ENCODE assay signal across 27 cellular contexts in genomic region chr12:43109626-43110345, GRCh38.
"Had no signal": no experiment of that assay in that cellular context is flagged by ENCODE, and none has a peak within 500 bp of the region (broad histone marks: within the 10 kb centered on the region; RNA-seq: fewer than 3 reads in every experiment).

No MANE protein-coding gene starts in this region.

- H3K4me3 Mint-ChIP-seq: activated CD8-positive, alpha-beta T cell treated with anti-CD3 and anti-CD28 coated beads, Interleukin-2, amount 10 ng/mL, durations not matched to agents 7 days and 5 days; activated naive CD8-positive, alpha-beta T cell treated with anti-CD3 and anti-CD28 coated beads, Interleukin-2, amount 50 U/mL, for 24 hours; activated T-helper 1 cell treated with anti-CD3 and anti-CD28 coated beads, Interleukin-12 subunit alpha, Interleukin-12 subunit beta, Interleukin-2, Interleukin-4 antibody, amounts not matched to agents 30 ng/mL and 10 ng/mL and 1 ng/mL, durations not matched to agents 14 hours and 24 hours and 36 hours; memory B cell; nephron; stimulated activated memory B cell treated with anti-CD40 and anti-IgM and Interleukin-4, amounts not matched to agents 10 μg/mL and 1 μg/mL and 100 μg/mL, for 72 hours had no signal

- H3K27ac ChIP-seq: body of pancreas, esophagus squamous epithelium, foreskin keratinocyte, neutrophil, ovary, prostate gland, skin epidermis, stomach, suprapubic skin, tibial nerve had no signal

- H3K36me3 ChIP-seq: esophagus squamous epithelium, neutrophil, ovary, prostate gland, stomach, suprapubic skin, tibial nerve had no signal

- H3K4me1 Mint-ChIP-seq: activated naive CD8-positive, alpha-beta T cell treated with anti-CD3 and anti-CD28 coated beads, Interleukin-2, amount 50 U/mL, for 24 hours had no signal

- H3K27me3 Mint-ChIP-seq: activated naive CD8-positive, alpha-beta T cell treated with anti-CD3 and anti-CD28 coated beads, Interleukin-2, amount 50 U/mL, for 24 hours had no signal

- H3K27ac Mint-ChIP-seq: activated CD8-positive, alpha-beta T cell treated with anti-CD3 and anti-CD28 coated beads, Interleukin-2, amount 10 ng/mL, durations not matched to agents 7 days and 5 days; activated naive CD8-positive, alpha-beta T cell treated with anti-CD3 and anti-CD28 coated beads, Interleukin-2, amount 50 U/mL, for 24 hours; activated T-helper 1 cell treated with anti-CD3 and anti-CD28 coated beads, Interleukin-12 subunit alpha, Interleukin-12 subunit beta, Interleukin-2, Interleukin-4 antibody, amounts not matched to agents 30 ng/mL and 10 ng/mL and 1 ng/mL, durations not matched to agents 14 hours and 24 hours and 36 hours; memory B cell; stimulated activated memory B cell treated with anti-CD40 and anti-IgM and Interleukin-4, amounts not matched to agents 10 μg/mL and 1 μg/mL and 100 μg/mL, for 72 hours had no signal

- H3K9me3 Mint-ChIP-seq: activated T-helper 1 cell treated with anti-CD3 and anti-CD28 coated beads, Interleukin-12 subunit alpha, Interleukin-12 subunit beta, Interleukin-2, Interleukin-4 antibody, amounts not matched to agents 30 ng/mL and 10 ng/mL and 1 ng/mL, durations not matched to agents 14 hours and 24 hours and 36 hours; nephron; stimulated activated memory B cell treated with anti-CD40 and anti-IgM and Interleukin-4, amounts not matched to agents 10 μg/mL and 1 μg/mL and 100 μg/mL, for 72 hours had no signal

- FAIRE-seq: colon, urothelium cell line had no signal

- H3K9me3 ChIP-seq: body of pancreas, esophagus squamous epithelium, neutrophil, ovary, prostate gland, stomach, suprapubic skin, tibial nerve had no signal

- H3K4me3 ChIP-seq: body of pancreas, esophagus squamous epithelium, ovary, prostate gland, skin epidermis, stomach, suprapubic skin, tibial nerve had no signal

- DNase-seq: activated CD4-positive, alpha-beta T cell treated with anti-CD3 and anti-CD28 coated beads for 1 hour; activated CD4-positive, alpha-beta T cell treated with anti-CD3 and anti-CD28 coated beads, Interleukin-2, amount 50 U/mL, for 1 hour; activated CD8-positive, alpha-beta T cell treated with anti-CD3 and anti-CD28 coated beads, Interleukin-2, amount 10 ng/mL, durations not matched to agents 7 days and 5 days; activated gamma-delta T cell; activated naive CD4-positive, alpha-beta T cell treated with anti-CD3 and anti-CD28 coated beads, Interleukin-2, amount 50 U/mL, for 16 hours; activated naive CD8-positive, alpha-beta T cell treated with anti-CD3 and anti-CD28 coated beads, Interleukin-2, amount 50 U/mL, for 24 hours; body of pancreas; central memory CD4-positive, alpha-beta T cell; effector memory CD4-positive, alpha-beta T cell; esophagus squamous epithelium; hippocampal formation; ovary; right cardiac atrium; stomach; T-helper 1 cell had no signal

- H3K27me3 ChIP-seq: body of pancreas, esophagus squamous epithelium, foreskin keratinocyte, neutrophil, ovary, stomach, suprapubic skin, tibial nerve had no signal

- ATAC-seq: activated CD8-positive, alpha-beta T cell treated with anti-CD3 and anti-CD28 coated beads, Interleukin-2, amount 10 ng/mL, durations not matched to agents 7 days and 5 days; activated naive CD8-positive, alpha-beta T cell treated with anti-CD3 and anti-CD28 coated beads, Interleukin-2, amount 50 U/mL, for 24 hours; body of pancreas; right cardiac atrium; stimulated activated memory B cell treated with anti-CD40 and anti-IgM and Interleukin-4, amounts not matched to agents 10 μg/mL and 1 μg/mL and 100 μg/mL, for 72 hours had no signal

- H3K36me3 Mint-ChIP-seq: memory B cell; stimulated activated memory B cell treated with anti-CD40 and anti-IgM and Interleukin-4, amounts not matched to agents 10 μg/mL and 1 μg/mL and 100 μg/mL, for 72 hours had no signal

- H3K4me1 ChIP-seq: body of pancreas, esophagus squamous epithelium, foreskin keratinocyte, prostate gland, stomach, suprapubic skin had no signal
